Comparison of ENCODE assay signal across 7 cellular contexts in genomic region chr12:110704750-110705149, GRCh38. TPM values are rescaled to one million over a fixed set of nuclear protein-coding genes. Genes with fewer than 3 reads are reported as not detected.
DNase-seq lines count a peak whose midpoint lies in the region; ATAC-seq and TF ChIP-seq lines count a peak whose summit lies in the region.

No MANE protein-coding gene starts in this region.

- H3K4me3 ChIP-seq in DND-41 (ENCODE audit: low read depth in 1 of 2, low read length in 2 of 2) (no peak overlapping the region), HFF-Myc (replicated peaks; ENCODE audit: low read depth, low read length) (no peak overlapping the region), left lung (no peak overlapping the region), neuronal stem cell (ENCODE audit: low read length in 2 of 2) (no peak overlapping the region)

- H3K9ac ChIP-seq in DND-41 (ENCODE audit: low read depth, low read length): no peak overlapping the region
- H3K9ac ChIP-seq in neuronal stem cell (ENCODE audit: low read depth, low read length, poor library complexity): no peak overlapping the region

- H2AK5ac ChIP-seq in neuronal stem cell (ENCODE audit: low read depth, low read length): no peak overlapping the region

- no peaks in the 10 kb centered on the region for H3K27me3 Mint-ChIP-seq in T-helper 17 cell

- TF ChIP-seq CTCF in DND-41 (IDR thresholded peaks at IDR 0.05; ENCODE audit: borderline replicate concordance, extremely low read depth, low read length, poor library complexity, severe bottlenecking) (peak; percentile 23), HFF-Myc (IDR thresholded peaks at IDR 0.05; ENCODE audit: low read depth, low read length, missing control alignments) (peak; percentile 16), left lung (IDR thresholded peaks at IDR 0.05) (no peak)

- no peaks in the 10 kb centered on the region for H3K27me3 ChIP-seq in DND-41 (ENCODE audit: insufficient read depth, low read length, poor library complexity)
- H3K27me3 ChIP-seq in left lung: no peaks in the 10 kb centered on the region
- no peaks in the 10 kb centered on the region for H3K27me3 ChIP-seq in neuronal stem cell (ENCODE audit: control insufficient read depth in 3 of 3, insufficient read depth in 3 of 3, low read depth in 1 of 3, low read length in 3 of 3)

- no peak overlapping the region for H2BK120ac ChIP-seq in neuronal stem cell (ENCODE audit: low read depth, low read length)

- peaks cover 3% of the 10 kb centered on the region for H3K4me1 Mint-ChIP-seq in T-helper 17 cell

- DNase-seq in DND-41 (no peak), HFF-Myc (ENCODE audit: extremely low read depth, low read depth) (no peak), T-helper 17 cell (no peak), left lung (no peak), anterior cingulate cortex (lab: John Stamatoyannopoulos, UW) (no peak), neuronal stem cell (ENCODE audit: low spot score) (no peak), NCI-H187 treated with DMSO at 0.1 percent for 48 hours (lab: John Stamatoyannopoulos, UW) (no peak)

- H3K36me3 ChIP-seq in DND-41 (ENCODE audit: insufficient read depth, low read length) (no peaks in the 10 kb centered on the region), left lung (no peaks in the 10 kb centered on the region), neuronal stem cell (replicated peaks in 1 of 2; ENCODE audit: control insufficient read depth in 2 of 2, insufficient read depth in 2 of 2, low read length in 2 of 2) (no peaks in the 10 kb centered on the region)

- H3K4me3 Mint-ChIP-seq in T-helper 17 cell: no peak overlapping the region

- no peak overlapping the region for H2BK15ac ChIP-seq in neuronal stem cell (ENCODE audit: low read length)

- no peaks in the 10 kb centered on the region for H3K79me1 ChIP-seq in neuronal stem cell (ENCODE audit: low read depth, low read length)

- no peak overlapping the region for H3K27ac ChIP-seq in DND-41 (ENCODE audit: low read length)
- H3K27ac ChIP-seq in left lung: no peak overlapping the region
- no peak overlapping the region for H3K27ac ChIP-seq in neuronal stem cell (replicated peaks; ENCODE audit: low read length)

- H3K27ac Mint-ChIP-seq in T-helper 17 cell: peak overlapping the region; percentile 34

- no peaks in the 10 kb centered on the region for H3K79me2 ChIP-seq in DND-41 (ENCODE audit: insufficient read depth, low read length)

- H2BK12ac ChIP-seq in neuronal stem cell (ENCODE audit: low read length): no peak overlapping the region

- H3K36me3 Mint-ChIP-seq in T-helper 17 cell (ENCODE audit: low read depth): no peaks in the 10 kb centered on the region

- ATAC-seq in DND-41 (ENCODE audit: insufficient read depth, low read depth): no peak
- ATAC-seq in T-helper 17 cell: peak; percentile 50
- ATAC-seq in left lung: peak; percentile 42

- no peak overlapping the region for H2AFZ ChIP-seq in DND-41 (ENCODE audit: low read depth, low read length)
- H2AFZ ChIP-seq in neuronal stem cell (ENCODE audit: low read length): no peak overlapping the region

- no peak overlapping the region for H3K14ac ChIP-seq in neuronal stem cell (ENCODE audit: low read length)

- no peak overlapping the region for H3K23ac ChIP-seq in neuronal stem cell (ENCODE audit: low read depth, low read length, poor library complexity)

- no peak overlapping the region for H4K8ac ChIP-seq in neuronal stem cell (ENCODE audit: low read depth, low read length)

- H4K20me1 ChIP-seq in DND-41 (ENCODE audit: insufficient read depth, low read length): no peaks in the 10 kb centered on the region

- H3K4me2 ChIP-seq in DND-41 (ENCODE audit: insufficient read depth, low read length) (no peak overlapping the region), neuronal stem cell (ENCODE audit: insufficient read depth, low read length, poor library complexity, severe bottlenecking) (no peak overlapping the region)

- H3K9me3 ChIP-seq in DND-41 (ENCODE audit: insufficient read depth, low read length, severe bottlenecking) (no peaks in the 10 kb centered on the region), T-helper 17 cell (ENCODE audit: control insufficient read depth, low read length, poor library complexity, severe bottlenecking) (no peaks in the 10 kb centered on the region), left lung (no peaks in the 10 kb centered on the region), neuronal stem cell (replicated peaks in 1 of 2; ENCODE audit: control insufficient read depth in 2 of 2, insufficient read depth in 1 of 2, low read depth in 1 of 2, low read length in 2 of 2) (no peaks in the 10 kb centered on the region)

- WGBS in neuronal stem cell (ENCODE audit: extremely low coverage in 2 of 2, insufficient read length in 2 of 2, insufficient replicate concordance in 1 of 2), 2 donors: no CpG with 5 or more reads among the region's 5 CpGs

- H3K4me1 ChIP-seq in DND-41 (ENCODE audit: insufficient read depth, low read length) (no peaks in the 10 kb centered on the region), left lung (no peaks in the 10 kb centered on the region), neuronal stem cell (ENCODE audit: control insufficient read depth in 2 of 2, insufficient read depth in 1 of 2, low read depth in 1 of 2, low read length in 2 of 2) (no peaks in the 10 kb centered on the region)

- H3K4ac ChIP-seq in neuronal stem cell (ENCODE audit: low read length): no peak overlapping the region

- no peak overlapping the region for H3K18ac ChIP-seq in neuronal stem cell (ENCODE audit: low read length)

- no peak overlapping the region for H2BK5ac ChIP-seq in neuronal stem cell (ENCODE audit: low read length)

- no peak overlapping the region for H4K91ac ChIP-seq in neuronal stem cell (ENCODE audit: low read depth, low read length, poor library complexity)

- intact Hi-C loops in left lung (cut with DNase I): no loop called here

RNA-seq across cellular contexts. Expression of gene HVCN1, which starts 15.8 kb away (rescaled TPM):
- total RNA-seq in T-helper 17 cell: 1 to 10 TPM; 4.6 to 8.8 TPM
- total RNA-seq in left lung: 10 to 100 TPM; 10.7 to 12.4 TPM
- 11.0 TPM for polyA plus RNA-seq in neuronal stem cell (2013, experiment 1 of 2)
- polyA plus RNA-seq in neuronal stem cell (2013, experiment 2 of 2): 11.1 TPM

RNA-seq across cellular contexts. Expression of gene PPP1CC, which starts 37.9 kb away (rescaled TPM):
- 100 to 1,000 TPM; 140 to 149 TPM for total RNA-seq in T-helper 17 cell
- total RNA-seq in left lung: 100 to 1,000 TPM in 1 of 2 donors, 10 to 100 TPM in 1; 86.8 to 104 TPM
- polyA plus RNA-seq in neuronal stem cell (2013, experiment 1 of 2): 313 TPM
- polyA plus RNA-seq in neuronal stem cell (2013, experiment 2 of 2): 313 TPM

Comparison
In these comparisons a context has a peak if more than half of its experiments do, and no peak if none do; other contexts are left out.
1. CTCF ChIP-seq: peak in DND-41 (single experiment) and HFF-Myc (single experiment); none in left lung (0 of 2).